Comparison of ENCODE assay signal across 8 cellular contexts in the genomic region with DNA sequence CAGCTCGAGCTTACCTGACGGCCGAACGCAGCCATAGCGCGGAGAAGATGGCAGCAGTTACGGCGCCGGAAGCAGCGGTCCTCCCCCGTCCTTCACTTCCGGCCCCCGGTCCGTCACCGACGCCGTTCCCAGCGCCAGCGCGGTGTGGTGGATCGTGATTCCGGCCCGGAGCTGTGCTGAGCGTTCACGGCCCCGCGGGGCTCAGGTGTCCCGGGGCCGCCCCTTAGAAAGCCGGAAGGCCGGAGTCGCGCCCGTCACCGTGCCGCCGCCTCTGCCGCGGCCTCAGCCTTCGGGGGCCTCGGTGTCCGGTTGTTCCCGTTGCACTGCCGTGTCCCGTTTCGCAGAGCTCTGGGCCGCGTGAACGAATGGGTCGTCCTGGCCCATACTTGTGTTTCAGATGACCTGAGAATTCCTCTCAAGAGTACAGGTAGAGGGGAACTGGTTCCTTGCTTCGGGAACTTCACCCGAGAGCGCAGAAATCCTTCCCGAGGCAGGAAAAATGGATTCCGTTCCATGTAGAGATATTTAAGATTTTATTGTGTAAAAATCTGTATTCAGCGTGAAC. TPM values are rescaled to one million over a fixed set of nuclear protein-coding genes. Genes with fewer than 3 reads are reported as not detected.
DNase-seq lines count a peak whose midpoint lies in the region; ATAC-seq, FAIRE-seq and TF ChIP-seq lines count a peak whose summit lies in the region.

A gene with protein sequence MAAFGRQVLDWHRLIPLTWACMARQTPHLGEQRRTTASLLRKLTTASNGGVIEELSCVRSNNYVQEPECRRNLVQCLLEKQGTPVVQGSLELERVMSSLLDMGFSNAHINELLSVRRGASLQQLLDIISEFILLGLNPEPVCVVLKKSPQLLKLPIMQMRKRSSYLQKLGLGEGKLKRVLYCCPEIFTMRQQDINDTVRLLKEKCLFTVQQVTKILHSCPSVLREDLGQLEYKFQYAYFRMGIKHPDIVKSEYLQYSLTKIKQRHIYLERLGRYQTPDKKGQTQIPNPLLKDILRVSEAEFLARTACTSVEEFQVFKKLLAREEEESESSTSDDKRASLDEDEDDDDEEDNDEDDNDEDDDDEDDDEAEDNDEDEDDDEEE (minus strand): TSS at position 49 of the 565 bp plus-strand sequence. CDS start 14 bp downstream, at position 35.

- H3K27ac ChIP-seq in left ventricle myocardium inferior (replicated peaks) (peak within 1 kb of the TSS; percentile 91), prostate gland (peak within 1 kb of the TSS; percentile 89 to 91)

- peak; percentile 79; the same call in 1 of the 2 replicates for TF ChIP-seq POLR2A in GM12892 (IDR thresholded peaks at IDR 0.05; ENCODE audit: low read depth, low read length)
- peak; percentile 69 for TF ChIP-seq POLR2A in prostate gland (IDR thresholded peaks at IDR 0.05)

- H3K27me3 ChIP-seq in left ventricle myocardium inferior (ENCODE audit: low read depth), result no peaks in the 10 kb centered on the region
- H3K27me3 ChIP-seq in prostate gland (replicated peaks; ENCODE audit: insufficient read depth), result no peaks in the 10 kb centered on the region

- H3K4me1 Mint-ChIP-seq in T-helper 17 cell, result peaks cover 22% of the 10 kb centered on the region

- peak; percentile 79 for DNase-seq in GM12892 (ENCODE audit: insufficient read length)
- DNase-seq in NCI-H1417 treated with DMSO at 0.1 percent for 48 hours (lab: John Stamatoyannopoulos, UW), result peak; percentile 35
- DNase-seq in T-helper 17 cell, result peak; percentile 80 to 86 (median 81)
- DNase-seq in amygdala (lab: John Stamatoyannopoulos, UW), result peak in 55 of 56 donors; percentile 37 to 88 (median 72)
- peak; percentile 87 for DNase-seq in left ventricle myocardium inferior
- DNase-seq in prostate gland (ENCODE audit: low spot score), result peak; percentile 89
- peak; percentile 92 for DNase-seq in ureter (ENCODE audit: low spot score)

- H3K36me3 Mint-ChIP-seq in T-helper 17 cell (ENCODE audit: low read depth), result peaks cover 6% of the 10 kb centered on the region

- H3K27me3 Mint-ChIP-seq in T-helper 17 cell, result no peaks in the 10 kb centered on the region

- H3K9me3 ChIP-seq in T-helper 17 cell (ENCODE audit: control insufficient read depth, low read length, poor library complexity, severe bottlenecking) (no peaks in the 10 kb centered on the region), left ventricle myocardium inferior (replicated peaks) (no peaks in the 10 kb centered on the region), prostate gland (no peaks in the 10 kb centered on the region)

- intact Hi-C loops in left ventricle myocardium inferior (cut with micrococcal nuclease) (no loop called here), prostate gland (cut with DNase I) (loop anchor here (5.0 to 10.0 kb wide), 2 partner anchors 112 to 170 kb away; no protein-coding TSS in a partner anchor)

- peak within 1 kb of the TSS; percentile 94 for H3K4me3 Mint-ChIP-seq in T-helper 17 cell

- ATAC-seq in HG02759 (IDR thresholded peaks at IDR 0.05; ENCODE audit: unreplicated experiment) (peak; percentile 93), T-helper 17 cell (peak; percentile 95)

- under 1% methylated on average over 56 of the region's 56 CpGs for WGBS in prostate gland

- H3K4me3 ChIP-seq in left ventricle myocardium inferior (peak within 1 kb of the TSS; percentile 94), prostate gland (peak within 1 kb of the TSS; percentile 84 to 88)

- FAIRE-seq in GM12892 (lab: Jason Lieb, UNC), result peak; percentile 91

- peaks cover 28% of the 10 kb centered on the region for H3K36me3 ChIP-seq in left ventricle myocardium inferior
- no peaks in the 10 kb centered on the region for H3K36me3 ChIP-seq in prostate gland

- peaks cover 36% of the 10 kb centered on the region for H3K4me1 ChIP-seq in left ventricle myocardium inferior
- no peaks in the 10 kb centered on the region for H3K4me1 ChIP-seq in prostate gland (replicated peaks)

- TF ChIP-seq CTCF in left ventricle myocardium inferior (IDR thresholded peaks at IDR 0.05; ENCODE audit: borderline replicate concordance) (peak; percentile 11), prostate gland (IDR thresholded peaks at IDR 0.05) (peak in 1 of 4 experiments; percentile 18)

- peak within 1 kb of the TSS; percentile 98 for H3K27ac Mint-ChIP-seq in T-helper 17 cell

RNA-seq across cellular contexts. Expression of the gene that starts here (rescaled TPM):
- 60.9 TPM for polyA plus RNA-seq in GM12892 (2012; ENCODE audit: missing spikeins)
- 10 to 100 TPM; 66.7 to 82.9 TPM for total RNA-seq in T-helper 17 cell
- 19.5 TPM for total RNA-seq in left ventricle myocardium inferior
- 10 to 100 TPM; 91.3 to 98.5 TPM for total RNA-seq in prostate gland
- 37.6 TPM for total RNA-seq in ureter

Comparison
In these comparisons a context has a peak if more than half of its experiments do, and no peak if none do; other contexts are left out.
1. Peak in every context shown above with its lines: DNase-seq, ATAC-seq, H3K4me3 ChIP-seq and H3K27ac ChIP-seq.
2. DNase-seq: peak in every context shown above with its lines; median percentile 92 in ureter; 89 in prostate gland; 87 in left ventricle myocardium inferior; 81 in T-helper 17 cell; 79 in GM12892; 72 in amygdala; 35 in NCI-H1417 treated with DMSO at 0.1 percent for 48 hours.